Comparison of ENCODE assay signal across 8 cellular contexts in the genomic region with DNA sequence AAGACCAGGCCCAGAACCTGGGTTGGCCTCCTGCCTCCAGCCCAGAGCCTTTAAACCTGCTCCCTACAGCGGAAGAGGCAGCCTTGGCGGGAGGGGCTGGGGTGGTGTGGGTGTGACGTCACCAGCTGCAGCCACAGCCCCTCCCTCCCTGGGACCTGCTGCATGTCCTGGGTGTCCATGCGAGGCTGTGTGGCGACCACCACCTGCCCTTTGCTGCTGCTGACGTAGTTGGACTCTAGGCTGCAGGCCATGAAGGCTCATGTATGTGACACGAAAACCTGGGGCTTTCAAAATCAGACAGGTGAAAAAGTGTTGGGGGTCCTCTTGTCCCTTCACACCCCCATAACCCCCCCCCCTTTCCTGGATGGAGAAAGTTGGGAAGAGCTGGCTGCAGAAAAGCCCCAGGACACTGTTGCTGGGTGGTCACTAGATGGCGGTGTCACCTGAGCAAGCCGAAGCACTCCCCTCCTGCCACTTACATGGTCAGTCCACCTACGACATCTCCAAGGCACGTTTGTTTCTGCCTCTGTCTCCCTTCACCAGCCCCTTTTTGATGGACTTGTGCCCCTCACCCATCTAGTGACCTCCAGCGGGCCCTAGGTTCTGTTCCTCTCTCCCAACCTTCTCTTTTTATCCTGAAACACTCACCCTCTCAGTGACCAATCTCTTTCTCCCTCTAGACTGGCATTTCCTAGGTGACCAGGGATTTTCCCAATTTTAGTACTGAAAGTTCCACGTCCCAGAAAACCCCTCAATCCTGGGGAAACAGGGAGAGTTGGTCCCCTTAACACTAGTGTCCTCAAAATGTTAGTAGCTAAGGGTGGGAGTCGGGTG. TPM values are rescaled to one million over a fixed set of nuclear protein-coding genes. Genes with fewer than 3 reads are reported as not detected.
DNase-seq lines count a peak whose midpoint lies in the region; ATAC-seq, FAIRE-seq and TF ChIP-seq lines count a peak whose summit lies in the region.

No MANE protein-coding gene starts in this region.

- H3K36me3 ChIP-seq in transverse colon, result no peaks in the 10 kb centered on the region

- peak; percentile 65 to 82 (median 77) for TF ChIP-seq CTCF in transverse colon (IDR thresholded peaks at IDR 0.05)

- no peak overlapping the region for H3K27ac ChIP-seq in transverse colon

- no peak for TF ChIP-seq EP300 in transverse colon (IDR thresholded peaks at IDR 0.05; ENCODE audit: low read depth)

- H3K4me1 ChIP-seq in transverse colon, result peaks cover 0 to 3% (median 0%) of the 10 kb centered on the region in 4 donors

- no peak overlapping the region for H3K27ac Mint-ChIP-seq in activated CD4-positive, alpha-beta T cell treated with anti-CD3 and anti-CD28 coated beads for 36 hours
- no peak overlapping the region for H3K27ac Mint-ChIP-seq in naive B cell

- H3K27me3 ChIP-seq in transverse colon, result no peaks in the 10 kb centered on the region

- CTCF ChIA-PET in activated CD4-positive, alpha-beta T cell treated with anti-CD3 and anti-CD28 coated beads for 36 hours (lab: Charles Lee), result interaction anchor here (0.6 to 4.8 kb wide), 8 partner anchors 9 to 325 kb away, joined by 3 to 50 read pairs (median 4); no protein-coding TSS in a partner anchor

- DNase-seq in AG08396 (ENCODE audit: low spot score) (peak; percentile 84), GM12891 (ENCODE audit: insufficient read length, low spot score) (peak; percentile 75), NCI-H2227 treated with DMSO at 0.1 percent for 48 hours (lab: John Stamatoyannopoulos, UW) (peak; percentile 53), naive B cell (peak; percentile 18), transverse colon (peak; percentile 58)
- peak; percentile 68 for DNase-seq in activated CD4-positive, alpha-beta T cell treated with anti-CD3 and anti-CD28 coated beads for 36 hours

- WGBS in transverse colon (ENCODE audit: low coverage in 1 of 2), 2 donors, result 0 to 41% methylated on average over 1 to 14 of the region's 14 CpGs

- POLR2A ChIA-PET in activated CD4-positive, alpha-beta T cell treated with anti-CD3 and anti-CD28 coated beads for 36 hours (lab: Charles Lee), result no interaction called here

- no peak for TF ChIP-seq POLR2A in GM12891 (IDR thresholded peaks at IDR 0.05; ENCODE audit: low read depth, low read length)
- TF ChIP-seq POLR2A in transverse colon (IDR thresholded peaks at IDR 0.05), result no peak

- no peaks in the 10 kb centered on the region for H3K9me3 ChIP-seq in transverse colon

- H3K4me1 Mint-ChIP-seq in activated CD4-positive, alpha-beta T cell treated with anti-CD3 and anti-CD28 coated beads for 36 hours, result no peaks in the 10 kb centered on the region
- H3K4me1 Mint-ChIP-seq in naive B cell, result peaks cover 0 to 4% (median 3%) of the 10 kb centered on the region in 3 donors

- ATAC-seq in activated CD4-positive, alpha-beta T cell treated with anti-CD3 and anti-CD28 coated beads for 36 hours, result peak; percentile 69
- ATAC-seq in esophagus mucosa (peak; percentile 64), naive B cell (ENCODE audit: low read depth in 2 of 2) (peak in 1 of 2 donors; percentile 52), GM18858 (IDR thresholded peaks at IDR 0.05; ENCODE audit: unreplicated experiment) (no peak)

- intact Hi-C loops in activated CD4-positive, alpha-beta T cell treated with anti-CD3 and anti-CD28 coated beads for 36 hours (cut with DNase I, micrococcal nuclease), result loop anchor here (1.0 to 5.0 kb wide), 5 partner anchors 72 to 616 kb away; no protein-coding TSS in a partner anchor
- intact Hi-C loops in transverse colon (cut with DNase I; ENCODE audit: low total_unique reads), result loop anchor here (10.0 kb wide), 1 partner anchor 174 kb away; no protein-coding TSS in a partner anchor

- H3K9me3 Mint-ChIP-seq in activated CD4-positive, alpha-beta T cell treated with anti-CD3 and anti-CD28 coated beads for 36 hours (ENCODE audit: low read depth), result no peaks in the 10 kb centered on the region
- H3K9me3 Mint-ChIP-seq in naive B cell, result peaks cover 0 to 2% (median 0%) of the 10 kb centered on the region in 7 donors

- peak; percentile 92 for FAIRE-seq in GM12891 (lab: Jason Lieb, UNC)

- no peaks in the 10 kb centered on the region for H3K36me3 Mint-ChIP-seq in activated CD4-positive, alpha-beta T cell treated with anti-CD3 and anti-CD28 coated beads for 36 hours (ENCODE audit: low read depth)
- H3K36me3 Mint-ChIP-seq in naive B cell, result no peaks in the 10 kb centered on the region

- no peak overlapping the region for H3K4me3 ChIP-seq in transverse colon

- no peak overlapping the region for H3K4me3 Mint-ChIP-seq in activated CD4-positive, alpha-beta T cell treated with anti-CD3 and anti-CD28 coated beads for 36 hours
- no peak overlapping the region for H3K4me3 Mint-ChIP-seq in naive B cell

- H3K27me3 Mint-ChIP-seq in activated CD4-positive, alpha-beta T cell treated with anti-CD3 and anti-CD28 coated beads for 36 hours, result peaks cover 3% of the 10 kb centered on the region
- H3K27me3 Mint-ChIP-seq in naive B cell, result peaks cover 4 to 12% (median 8%) of the 10 kb centered on the region in 3 donors

- in situ Hi-C loops in transverse colon (cut with MboI; ENCODE audit: low pct_ligation_motif_present in 1 of 4, low pct_unique_long_range_greater_than_20kb in 1 of 4, low sequenced_read_pairs in 3 of 4), result loop anchor here (5.0 to 25.0 kb wide), 4 partner anchors 164 to 676 kb away; no protein-coding TSS in a partner anchor

TF ChIP-seq in GM12891, 5 proteins besides CTCF, POLR2A, EP300 and RAD21:
- TF ChIP-seq POLR2AphosphoS5 (IDR thresholded peaks at IDR 0.05; ENCODE audit: low read depth, low read length), result no peak
- TF ChIP-seq POU2F2 (IDR thresholded peaks at IDR 0.05; ENCODE audit: low read depth, low read length), result no peak
- no peak for TF ChIP-seq PAX5 (IDR thresholded peaks at IDR 0.05; ENCODE audit: insufficient read depth, low read length, severe bottlenecking)
- TF ChIP-seq SPI1 (IDR thresholded peaks at IDR 0.05; ENCODE audit: low read depth, low read length), result no peak
- no peak for TF ChIP-seq TAF1 (IDR thresholded peaks at IDR 0.05; ENCODE audit: low read depth, low read length)

RNA-seq across cellular contexts. Expression of gene SLC6A20, which starts 35.2 kb away (rescaled TPM):
- 0.13 TPM for polyA plus RNA-seq in GM12891 (2012; ENCODE audit: low read depth, missing spikeins)
- not detected for total RNA-seq in activated CD4-positive, alpha-beta T cell treated with anti-CD3 and anti-CD28 coated beads for 36 hours
- 0.16 TPM for total RNA-seq in esophagus mucosa
- under 1 TPM in 1 of 6 donors, not detected in 5; 0.93 TPM for polyA plus RNA-seq in naive B cell (ENCODE audit: low read depth in 6 of 6)
- under 1 TPM in 2 of 4 donors, not detected in 2; 0.32 to 0.41 TPM for total RNA-seq in transverse colon

Comparison
In these comparisons a context has a peak if more than half of its experiments do, and no peak if none do; other contexts are left out.
1. DNase-seq: peak in every context shown above with its lines; median percentile 84 in AG08396; 75 in GM12891; 68 in activated CD4-positive, alpha-beta T cell treated with anti-CD3 and anti-CD28 coated beads for 36 hours; 58 in transverse colon; 53 in NCI-H2227 treated with DMSO at 0.1 percent for 48 hours; 18 in naive B cell.